Comparison of ENCODE assay signal across 10 cellular contexts in the genomic region with DNA sequence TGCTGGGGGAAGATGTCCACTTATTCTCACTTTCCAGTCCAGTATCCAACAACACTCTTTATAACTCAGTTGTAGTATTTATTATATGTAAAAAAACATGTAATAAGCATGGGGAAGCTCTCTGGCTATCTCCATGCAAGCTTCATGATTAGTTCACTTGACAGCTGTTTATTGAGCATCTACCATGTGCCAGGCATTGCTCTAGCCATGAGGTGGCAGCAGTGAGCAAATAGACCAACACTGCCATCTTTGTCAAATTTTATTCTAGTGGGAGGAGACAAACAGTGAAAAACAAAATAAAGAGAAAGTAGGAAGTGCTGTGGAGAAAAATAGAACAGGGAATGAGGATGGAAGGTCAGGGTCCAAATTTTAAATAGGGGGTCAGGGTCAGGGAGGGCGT.
DNase-seq lines count a peak whose midpoint lies in the region; ATAC-seq and TF ChIP-seq lines count a peak whose summit lies in the region.
"Had no signal": no experiment of that assay in that cellular context is flagged by ENCODE, and none has a peak within 500 bp of the region (broad histone marks: within the 10 kb centered on the region; RNA-seq: fewer than 3 reads in every experiment).

No MANE protein-coding gene starts in this region.

- no peak overlapping the region for H2AFZ ChIP-seq in MM.1S (ENCODE audit: low read length)

- H4K20me1 ChIP-seq in MM.1S (ENCODE audit: insufficient read depth, low read length), result no peaks in the 10 kb centered on the region

- no peak overlapping the region for H3K27ac ChIP-seq in MM.1S (ENCODE audit: low read length)
- H3K27ac ChIP-seq: SJCRH30 had no signal

- H3K4me3 ChIP-seq in MM.1S (ENCODE audit: low read length) (no peak overlapping the region), choroid plexus epithelial cell (ENCODE audit: low read depth, low read length) (no peak overlapping the region)
- H3K4me3 ChIP-seq: SJCRH30 had no signal

- peaks cover 13% of the 10 kb centered on the region for H3K4me1 ChIP-seq in MM.1S (ENCODE audit: low read length)
- H3K4me1 ChIP-seq: SJCRH30 had no signal

- TF ChIP-seq CTCF in MM.1S (IDR thresholded peaks at IDR 0.05; ENCODE audit: low read length) (peak; percentile 74), choroid plexus epithelial cell (conservative IDR thresholded peaks at IDR 0.05; ENCODE audit: low read depth, low read length) (peak; percentile 50)

- no peaks in the 10 kb centered on the region for H3K9me3 ChIP-seq in MM.1S (replicated peaks; ENCODE audit: insufficient read depth, low read length)

- DNase-seq in stimulated activated CD4-positive, alpha-beta T cell treated with anti-CD3 and anti-CD28 coated beads, Interleukin-2, amount 100 ng/mL, for 48 hours, result peak; percentile 6 to 13
- no peak for DNase-seq in stimulated activated CD4-positive, alpha-beta T cell treated with anti-CD3 and anti-CD28 coated beads, Interleukin-4, amount 100 ng/mL, for 4 hours
- DNase-seq in MM.1S (peak; percentile 55), choroid plexus epithelial cell (ENCODE audit: low read depth) (peak; percentile 4), islet precursor cell (no peak), AG20443 (ENCODE audit: low spot score) (no peak)
- DNase-seq: activated gamma-delta T cell treated with Interleukin-2 at 50 U/mL for 16 hours had no signal

- no peaks in the 10 kb centered on the region for H3K27me3 ChIP-seq in MM.1S (replicated peaks; ENCODE audit: insufficient read depth, low read length)

- no peak overlapping the region for H3K9ac ChIP-seq in MM.1S (ENCODE audit: low read length)

- H3K9me2 ChIP-seq in MM.1S (replicated peaks; ENCODE audit: insufficient read depth, low read length), result no peaks in the 10 kb centered on the region

- no peaks in the 10 kb centered on the region for H3F3A ChIP-seq in MM.1S (ENCODE audit: insufficient read depth, low read length)

- no peaks in the 10 kb centered on the region for H3K36me3 ChIP-seq in MM.1S (replicated peaks; ENCODE audit: insufficient read depth, low read length)
- H3K36me3 ChIP-seq: SJCRH30 had no signal

- ATAC-seq in HG03457 (IDR thresholded peaks at IDR 0.05; ENCODE audit: unreplicated experiment) (no peak), GM19452 (IDR thresholded peaks at IDR 0.05; ENCODE audit: unreplicated experiment) (no peak)

- no peaks in the 10 kb centered on the region for H3K79me2 ChIP-seq in MM.1S (ENCODE audit: low read length)

- no peak overlapping the region for H3K4me2 ChIP-seq in MM.1S (ENCODE audit: low read depth, low read length)

Comparison
In these comparisons a context has a peak if more than half of its experiments do, and no peak if none do; other contexts are left out.
1. DNase-seq: peak in stimulated activated CD4-positive, alpha-beta T cell treated with anti-CD3 and anti-CD28 coated beads, Interleukin-2, amount 100 ng/mL, for 48 hours (2 of 2), MM.1S (single experiment) and choroid plexus epithelial cell (single experiment); none in stimulated activated CD4-positive, alpha-beta T cell treated with anti-CD3 and anti-CD28 coated beads, Interleukin-4, amount 100 ng/mL, for 4 hours (0 of 2), islet precursor cell (single experiment) and AG20443 (single experiment).